Comparison of ENCODE assay signal across 19 cellular contexts in the genomic region with DNA sequence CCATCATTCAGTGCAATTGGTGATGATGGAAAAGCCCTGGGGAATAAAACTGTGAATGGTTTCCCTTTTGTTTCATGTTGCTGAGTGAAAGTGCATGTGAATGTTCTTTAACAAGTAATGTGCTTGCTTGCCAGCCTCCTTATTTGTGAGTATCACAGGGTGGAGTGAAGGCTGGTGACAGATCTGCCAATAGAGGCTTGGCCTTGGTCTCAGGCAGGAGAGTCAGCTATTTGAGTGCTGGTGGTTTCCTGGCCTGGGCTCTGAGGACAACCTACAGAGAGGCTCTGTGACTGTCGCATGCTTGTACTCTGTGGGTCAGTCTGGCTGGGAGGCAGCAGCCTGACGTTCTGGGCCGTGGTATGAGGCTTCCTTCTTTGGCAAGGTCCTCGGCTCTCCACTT. TPM values are rescaled to one million over a fixed set of nuclear protein-coding genes. Genes with fewer than 3 reads are reported as not detected.
DNase-seq lines count a peak whose midpoint lies in the region; ATAC-seq and TF ChIP-seq lines count a peak whose summit lies in the region.
"Had no signal": no experiment of that assay in that cellular context is flagged by ENCODE, and none has a peak within 500 bp of the region (broad histone marks: within the 10 kb centered on the region; RNA-seq: fewer than 3 reads in every experiment).

No MANE protein-coding gene starts in this region.

- intact Hi-C loops in Right ventricle myocardium inferior (cut with DNase I) = no loop called here
- intact Hi-C loops in left lung (cut with DNase I) = no loop called here

- no peaks in the 10 kb centered on the region for H3K27me3 Mint-ChIP-seq in activated T-cell treated with anti-CD3 and anti-CD28 coated beads, Interleukin-2, amount 50 U/mL, for 72 hours (ENCODE audit: low read depth)

- DNase-seq in Right ventricle myocardium inferior (ENCODE audit: missing footprints) (no peak), right atrium auricular region (ENCODE audit: low spot score) (no peak), caudate nucleus (lab: John Stamatoyannopoulos, UW) (peak in 25 of 61 donors; percentile 4 to 69 (median 26)), left lung (peak in 1 of 2 donors; percentile 65), suprapubic skin (ENCODE audit: low spot score in 2 of 2) (no peak), D341Med (ENCODE audit: low spot score) (no peak)
- no peak for DNase-seq in stimulated activated naive CD4-positive, alpha-beta T cell (lab: John Stamatoyannopoulos, UW)
- DNase-seq in activated T-cell treated with anti-CD3 and anti-CD28 coated beads, Interleukin-2, amount 50 U/mL, for 72 hours = no peak
- DNase-seq: activated CD8-positive, alpha-beta memory T cell treated with anti-CD3 and anti-CD28 coated beads, Interleukin-2, amount 10 ng/mL, durations not matched to agents 7 days and 5 days; activated naive CD4-positive, alpha-beta T cell treated with Interleukin-2 at 50 U/mL for 16 hours; NCI-H1694 treated with DMSO at 0.1 percent for 48 hours; NCI-H510A treated with DMSO at 0.1 percent for 48 hours; PC-3; stimulated activated CD4-positive, alpha-beta T cell treated with anti-CD3 and anti-CD28 coated beads, Interleukin-2, amount 100 ng/mL, for 24 hours; SW 1271 had no signal

- H3K4me1 ChIP-seq in right atrium auricular region (peaks cover 0 to 3% of the 10 kb centered on the region in 2 donors), left lung (peaks cover 0 to 6% of the 10 kb centered on the region in 2 donors), suprapubic skin (peaks cover 14% of the 10 kb centered on the region)

- no peak overlapping the region for H3K27ac Mint-ChIP-seq in activated T-cell treated with anti-CD3 and anti-CD28 coated beads, Interleukin-2, amount 50 U/mL, for 72 hours
- H3K27ac Mint-ChIP-seq: activated CD8-positive, alpha-beta memory T cell treated with anti-CD3 and anti-CD28 coated beads, Interleukin-2, amount 10 ng/mL, durations not matched to agents 7 days and 5 days had no signal

- no peaks in the 10 kb centered on the region for H3K9me3 Mint-ChIP-seq in activated T-cell treated with anti-CD3 and anti-CD28 coated beads, Interleukin-2, amount 50 U/mL, for 72 hours

- no peak for TF ChIP-seq CTCF in right atrium auricular region (IDR thresholded peaks at IDR 0.05)
- no peak for TF ChIP-seq CTCF in left lung (IDR thresholded peaks at IDR 0.05)
- TF ChIP-seq CTCF in suprapubic skin (IDR thresholded peaks at IDR 0.05) = no peak

- ATAC-seq in Right ventricle myocardium inferior (peak; percentile 80), left lung (peak; percentile 74)
- no peak for ATAC-seq in activated T-cell treated with anti-CD3 and anti-CD28 coated beads, Interleukin-2, amount 50 U/mL, for 72 hours (replicated peaks in 1 of 2)
- ATAC-seq: activated CD8-positive, alpha-beta memory T cell treated with anti-CD3 and anti-CD28 coated beads, Interleukin-2, amount 10 ng/mL, durations not matched to agents 7 days and 5 days; gastroesophageal sphincter had no signal

- WGBS in suprapubic skin = 17% methylated on average over 2 of the region's 4 CpGs

- H3K4me3 ChIP-seq in right atrium auricular region (no peak overlapping the region), left lung (no peak overlapping the region), suprapubic skin (no peak overlapping the region)
- H3K4me3 ChIP-seq: cardiac muscle cell, gastroesophageal sphincter had no signal

- H3K36me3 ChIP-seq in right atrium auricular region = no peaks in the 10 kb centered on the region
- no peaks in the 10 kb centered on the region for H3K36me3 ChIP-seq in left lung
- no peaks in the 10 kb centered on the region for H3K36me3 ChIP-seq in suprapubic skin
- H3K36me3 ChIP-seq: cardiac muscle cell, gastroesophageal sphincter had no signal

- H3K27ac ChIP-seq in right atrium auricular region (peak overlapping the region in 1 of 2 donors; percentile 51), caudate nucleus (ENCODE audit: low read depth, low read length) (peak overlapping the region; percentile 8), left lung (no peak overlapping the region), suprapubic skin (peak overlapping the region; percentile 47)
- H3K27ac ChIP-seq: cardiac muscle cell, gastroesophageal sphincter had no signal

- no peak for TF ChIP-seq EP300 in suprapubic skin (IDR thresholded peaks at IDR 0.05)

- no peaks in the 10 kb centered on the region for H3K36me3 Mint-ChIP-seq in activated T-cell treated with anti-CD3 and anti-CD28 coated beads, Interleukin-2, amount 50 U/mL, for 72 hours (ENCODE audit: insufficient read depth in 2 of 2)
- H3K36me3 Mint-ChIP-seq: activated CD8-positive, alpha-beta memory T cell treated with anti-CD3 and anti-CD28 coated beads, Interleukin-2, amount 10 ng/mL, durations not matched to agents 7 days and 5 days had no signal

- H3K27me3 ChIP-seq in right atrium auricular region (no peaks in the 10 kb centered on the region), left lung (no peaks in the 10 kb centered on the region), suprapubic skin (peaks cover 5% of the 10 kb centered on the region)

- H3K4me3 Mint-ChIP-seq in activated T-cell treated with anti-CD3 and anti-CD28 coated beads, Interleukin-2, amount 50 U/mL, for 72 hours = no peak overlapping the region
- H3K4me3 Mint-ChIP-seq: activated CD8-positive, alpha-beta memory T cell treated with anti-CD3 and anti-CD28 coated beads, Interleukin-2, amount 10 ng/mL, durations not matched to agents 7 days and 5 days had no signal

- H3K9me3 ChIP-seq in right atrium auricular region (peaks cover 0 to 13% of the 10 kb centered on the region in 2 donors), left lung (peaks cover 0 to 3% of the 10 kb centered on the region in 2 donors), suprapubic skin (no peaks in the 10 kb centered on the region)

- TF ChIP-seq POLR2A in suprapubic skin (IDR thresholded peaks at IDR 0.05) = no peak

- H3K4me1 Mint-ChIP-seq in activated T-cell treated with anti-CD3 and anti-CD28 coated beads, Interleukin-2, amount 50 U/mL, for 72 hours (ENCODE audit: low read depth) = peaks cover 2% of the 10 kb centered on the region

RNA-seq across cellular contexts. Expression of a gene that starts 20.7 kb away (rescaled TPM):
- total RNA-seq in Right ventricle myocardium inferior (not detected), right atrium auricular region (not detected), left lung (not detected), suprapubic skin (100 to 1,000 TPM in 2 of 4 donors, 10 to 100 TPM in 1, 1 to 10 TPM in 1; 4.2 to 766 (median 96.1) TPM)
- total RNA-seq in activated T-cell treated with anti-CD3 and anti-CD28 coated beads, Interleukin-2, amount 50 U/mL, for 72 hours = not detected
- total RNA-seq: A673; activated CD8-positive, alpha-beta memory T cell treated with anti-CD3 and anti-CD28 coated beads, Interleukin-2, amount 10 ng/mL, durations not matched to agents 7 days and 5 days; gastroesophageal sphincter; PC-3 had no signal

RNA-seq across cellular contexts. Expression of a gene that starts 25.4 kb away (rescaled TPM):
- total RNA-seq in Right ventricle myocardium inferior = not detected
- not detected for total RNA-seq in right atrium auricular region
- not detected for total RNA-seq in left lung
- total RNA-seq in suprapubic skin = 10 to 100 TPM in 3 of 4 donors, not detected in 1; 10.3 to 97.1 (median 33.9) TPM
- total RNA-seq in activated T-cell treated with anti-CD3 and anti-CD28 coated beads, Interleukin-2, amount 50 U/mL, for 72 hours = not detected
- total RNA-seq: A673; activated CD8-positive, alpha-beta memory T cell treated with anti-CD3 and anti-CD28 coated beads, Interleukin-2, amount 10 ng/mL, durations not matched to agents 7 days and 5 days; cardiac muscle cell; gastroesophageal sphincter; pulmonary artery endothelial cell had no signal

RNA-seq across cellular contexts. Expression of a gene that starts 38.9 kb away (rescaled TPM):
- not detected for total RNA-seq in Right ventricle myocardium inferior
- under 1 TPM in 1 of 2 donors, not detected in 1; 0.28 TPM for total RNA-seq in right atrium auricular region
- not detected for total RNA-seq in left lung
- total RNA-seq in suprapubic skin = 1 to 10 TPM in 1 of 4 donors, under 1 TPM in 2, not detected in 1; 0.49 to 2.1 (median 0.65) TPM
- not detected for total RNA-seq in activated T-cell treated with anti-CD3 and anti-CD28 coated beads, Interleukin-2, amount 50 U/mL, for 72 hours
- total RNA-seq: A673; activated CD8-positive, alpha-beta memory T cell treated with anti-CD3 and anti-CD28 coated beads, Interleukin-2, amount 10 ng/mL, durations not matched to agents 7 days and 5 days; cardiac muscle cell; gastroesophageal sphincter; pulmonary artery endothelial cell had no signal

RNA-seq across cellular contexts. Expression of a gene that starts 55.3 kb away (rescaled TPM):
- total RNA-seq in Right ventricle myocardium inferior (not detected), right atrium auricular region (not detected), left lung (not detected), suprapubic skin (100 to 1,000 TPM in 1 of 4 donors, 10 to 100 TPM in 2, under 1 TPM in 1; 0.72 to 346 (median 21.0) TPM)
- total RNA-seq in activated T-cell treated with anti-CD3 and anti-CD28 coated beads, Interleukin-2, amount 50 U/mL, for 72 hours = not detected
- total RNA-seq: cardiac muscle cell, pulmonary artery endothelial cell had no signal

RNA-seq across cellular contexts. Expression of a gene that starts 59.5 kb away (rescaled TPM):
- total RNA-seq in Right ventricle myocardium inferior = not detected
- total RNA-seq in right atrium auricular region = not detected
- not detected for total RNA-seq in left lung
- 10 to 100 TPM in 1 of 4 donors, 1 to 10 TPM in 3; 1.3 to 40.7 (median 7.6) TPM for total RNA-seq in suprapubic skin
- not detected for total RNA-seq in activated T-cell treated with anti-CD3 and anti-CD28 coated beads, Interleukin-2, amount 50 U/mL, for 72 hours
- total RNA-seq: A673; activated CD8-positive, alpha-beta memory T cell treated with anti-CD3 and anti-CD28 coated beads, Interleukin-2, amount 10 ng/mL, durations not matched to agents 7 days and 5 days; cardiac muscle cell; gastroesophageal sphincter; pulmonary artery endothelial cell had no signal

Comparison
In these comparisons a context has a peak if more than half of its experiments do, and no peak if none do; other contexts are left out.
1. ATAC-seq: peak in Right ventricle myocardium inferior (single experiment) and left lung (single experiment); none in activated T-cell treated with anti-CD3 and anti-CD28 coated beads, Interleukin-2, amount 50 U/mL, for 72 hours (0 of 2).
2. H3K27ac ChIP-seq: peak in caudate nucleus (single experiment) and suprapubic skin (single experiment); none in left lung (0 of 2).